In genomic region chr5:41980870-41981269, GRCh38 we compare ENCODE assay signal across 28 cellular contexts.
"Had no signal": no experiment of that assay in that cellular context is flagged by ENCODE, and none has a peak within 500 bp of the region (broad histone marks: within the 10 kb centered on the region; RNA-seq: fewer than 3 reads in every experiment).

No MANE protein-coding gene starts in this region.

- H3K27ac ChIP-seq: neural progenitor cell, neutrophil, ovary, pancreas, parathyroid adenoma, prostate gland, psoas muscle, right atrium auricular region, right lobe of liver, sigmoid colon, skin epidermis, spleen had no signal

- FAIRE-seq: pancreas, small intestine had no signal

- H3K9me3 ChIP-seq: neutrophil, ovary, pancreas, prostate gland, psoas muscle, right atrium auricular region, right lobe of liver, sigmoid colon had no signal

- H3K4me2 ChIP-seq: neural progenitor cell, smooth muscle cell had no signal

- DNase-seq: naive thymus-derived CD4-positive, alpha-beta T cell; naive thymus-derived CD8-positive, alpha-beta T cell; natural killer cell; nephron progenitor cell; occipital lobe; ovary; pancreas; posterior cingulate gyrus; psoas muscle; retina; right cardiac atrium; right lobe of liver; sigmoid colon; small intestine; spleen; stimulated activated CD4-positive, alpha-beta T cell treated with anti-CD3 and anti-CD28 coated beads, Interleukin-12 subunit alpha, Interleukin-12 subunit beta, amount 100 ng/mL, for 4 hours; stimulated activated CD4-positive, alpha-beta T cell treated with anti-CD3 and anti-CD28 coated beads, Interleukin-15, amount 100 ng/mL, for 24 hours; stimulated activated CD4-positive, alpha-beta T cell treated with anti-CD3 and anti-CD28 coated beads, Interleukin-1b, Interleukin-23, amount 100 ng/mL, for 48 hours; stimulated activated CD4-positive, alpha-beta T cell treated with anti-CD3 and anti-CD28 coated beads, Interleukin-2, amount 100 ng/mL, for 24 hours had no signal

- H3K36me3 ChIP-seq: neural progenitor cell, neutrophil, ovary, pancreas, prostate gland, right atrium auricular region, right lobe of liver, sigmoid colon, spleen had no signal

- ATAC-seq: naive thymus-derived CD4-positive, alpha-beta T cell; naive thymus-derived CD8-positive, alpha-beta T cell; natural killer cell; natural killer cell treated with Interleukin-12 subunit alpha and Interleukin-12 subunit beta and Interleukin-15 and Interleukin-18, amount 100 ng/mL, for 72 hours; pancreas; psoas muscle; right cardiac atrium; right lobe of liver; sciatic nerve had no signal

- H2AFZ ChIP-seq: neural progenitor cell, parathyroid adenoma had no signal

- H3K9ac ChIP-seq: neural progenitor cell, parathyroid adenoma had no signal

- H3K4me1 ChIP-seq: neural progenitor cell, pancreas, parathyroid adenoma, prostate gland, psoas muscle, right atrium auricular region, right lobe of liver, spleen had no signal

- H3K4me3 ChIP-seq: neural progenitor cell, ovary, pancreas, prostate gland, psoas muscle, right atrium auricular region, right lobe of liver, sigmoid colon, skin epidermis, smooth muscle cell, spleen had no signal

- H3K27me3 ChIP-seq: neural progenitor cell, neutrophil, ovary, pancreas, right atrium auricular region, right lobe of liver, sigmoid colon had no signal

- H3K79me2 ChIP-seq: parathyroid adenoma had no signal
